Comparison of ENCODE assay signal across 8 cellular contexts in genomic region chr17:41785091-41785875, GRCh38. TPM values are rescaled to one million over a fixed set of nuclear protein-coding genes. Genes with fewer than 3 reads are reported as not detected.
DNase-seq lines count a peak whose midpoint lies in the region; ATAC-seq, FAIRE-seq and TF ChIP-seq lines count a peak whose summit lies in the region.

No MANE protein-coding gene starts in this region.

- peaks cover 15% of the 10 kb centered on the region for H3K4me1 Mint-ChIP-seq in activated T-cell treated with anti-CD3 and anti-CD28 coated beads, Interleukin-2, amount 50 U/mL, for 72 hours (ENCODE audit: low read depth)
- peaks cover 30% of the 10 kb centered on the region for H3K4me1 Mint-ChIP-seq in type B pancreatic cell (ENCODE audit: unreplicated experiment)

- 8% methylated on average over 10 of the region's 14 CpGs for WGBS in right lobe of liver (ENCODE audit: insufficient coverage, low coverage, low lambda C conversion rate, missing lambda C conversion rate)

- TF ChIP-seq POLR2A in right lobe of liver (IDR thresholded peaks at IDR 0.05) (no peak), H54 (IDR thresholded peaks at IDR 0.05; ENCODE audit: low read depth, low read length) (no peak)

- peak overlapping the region; percentile 55 to 62 for H3K4me3 Mint-ChIP-seq in activated T-cell treated with anti-CD3 and anti-CD28 coated beads, Interleukin-2, amount 50 U/mL, for 72 hours
- peak overlapping the region; percentile 96 for H3K4me3 Mint-ChIP-seq in type B pancreatic cell

- H3K27me3 Mint-ChIP-seq in activated T-cell treated with anti-CD3 and anti-CD28 coated beads, Interleukin-2, amount 50 U/mL, for 72 hours (ENCODE audit: low read depth) = peaks cover 28% of the 10 kb centered on the region
- no peaks in the 10 kb centered on the region for H3K27me3 Mint-ChIP-seq in type B pancreatic cell

- H3K36me3 ChIP-seq in bronchial epithelial cell (ENCODE audit: control insufficient read depth, insufficient read depth, low read length) = peaks cover 8% of the 10 kb centered on the region
- H3K36me3 ChIP-seq in right lobe of liver = no peaks in the 10 kb centered on the region

- no peak overlapping the region for H3K27ac Mint-ChIP-seq in activated T-cell treated with anti-CD3 and anti-CD28 coated beads, Interleukin-2, amount 50 U/mL, for 72 hours
- H3K27ac Mint-ChIP-seq in type B pancreatic cell = peak overlapping the region; percentile 98

- no peak for DNase-seq in activated T-cell treated with anti-CD3 and anti-CD28 coated beads, Interleukin-2, amount 50 U/mL, for 72 hours
- DNase-seq in activated T-cell treated with anti-CD3 and anti-CD28 coated beads, Interleukin-2, amount 50 U/mL, for 48 hours = no peak
- DNase-seq in bronchial epithelial cell (ENCODE audit: low read depth) (peak; percentile 66), right lobe of liver (peak in 1 of 3 donors; percentile 52), type B pancreatic cell (ENCODE audit: extremely low spot score, unreplicated experiment) (no peak), H54 (ENCODE audit: insufficient read length, low spot score) (no peak), epidermal melanocyte (ENCODE audit: insufficient read length, low spot score) (no peak)

- peak overlapping the region; percentile 91 to 95 (median 95) for H3K27ac ChIP-seq in right lobe of liver

- ATAC-seq in activated T-cell treated with anti-CD3 and anti-CD28 coated beads, Interleukin-2, amount 50 U/mL, for 72 hours (replicated peaks in 1 of 2) = no peak
- peak in 1 of 4 donors; percentile 4 for ATAC-seq in right lobe of liver
- no peak for ATAC-seq in GM19328 (IDR thresholded peaks at IDR 0.05; ENCODE audit: unreplicated experiment)

- intact Hi-C loops in right lobe of liver (cut with DNase I) = no loop called here

- H3K4me3 ChIP-seq in bronchial epithelial cell (ENCODE audit: low read depth, low read length) (peak overlapping the region; percentile 79), right lobe of liver (peak overlapping the region; percentile 71 to 85 (median 80))

- TF ChIP-seq CTCF in bronchial epithelial cell (IDR thresholded peaks at IDR 0.05; ENCODE audit: insufficient read depth, low read length, severe bottlenecking) (no peak), right lobe of liver (IDR thresholded peaks at IDR 0.05) (no peak), type B pancreatic cell (conservative IDR thresholded peaks at IDR 0.05) (no peak)

- no peaks in the 10 kb centered on the region for H3K9me3 Mint-ChIP-seq in activated T-cell treated with anti-CD3 and anti-CD28 coated beads, Interleukin-2, amount 50 U/mL, for 72 hours
- H3K9me3 Mint-ChIP-seq in type B pancreatic cell = no peaks in the 10 kb centered on the region

- FAIRE-seq in bronchial epithelial cell (lab: Jason Lieb, UNC) = no peak
- no peak for FAIRE-seq in H54 (lab: Jason Lieb, UNC)

- H3K4me1 ChIP-seq in right lobe of liver = peaks cover 0 to 37% (median 10%) of the 10 kb centered on the region in 4 donors

- H3K27me3 ChIP-seq in bronchial epithelial cell (ENCODE audit: control insufficient read depth, insufficient read depth, low read length) = no peaks in the 10 kb centered on the region
- no peaks in the 10 kb centered on the region for H3K27me3 ChIP-seq in right lobe of liver

- H3K9me3 ChIP-seq in right lobe of liver = no peaks in the 10 kb centered on the region

- H3K36me3 Mint-ChIP-seq in activated T-cell treated with anti-CD3 and anti-CD28 coated beads, Interleukin-2, amount 50 U/mL, for 72 hours (ENCODE audit: insufficient read depth in 2 of 2) = no peaks in the 10 kb centered on the region
- no peaks in the 10 kb centered on the region for H3K36me3 Mint-ChIP-seq in type B pancreatic cell

RNA-seq across cellular contexts. Expression of gene JUP, which starts 1.2 kb away (rescaled TPM):
- under 1 TPM; 0.86 to 0.99 TPM for total RNA-seq in activated T-cell treated with anti-CD3 and anti-CD28 coated beads, Interleukin-2, amount 50 U/mL, for 72 hours
- total RNA-seq in bronchial epithelial cell (227 and 407 TPM in 2 replicates), right lobe of liver (10 to 100 TPM; 54.3 to 74.8 (median 65.7) TPM), type B pancreatic cell (ENCODE audit: low replicate concordance) (169 and 505 TPM in 2 replicates)

RNA-seq across cellular contexts. Expression of gene P3H4, which starts 26.5 kb away (rescaled TPM):
- total RNA-seq in activated T-cell treated with anti-CD3 and anti-CD28 coated beads, Interleukin-2, amount 50 U/mL, for 72 hours = 1 to 10 TPM; 3.4 to 3.8 TPM
- total RNA-seq in bronchial epithelial cell = 32.1 and 47.1 TPM in 2 replicates
- 1 to 10 TPM; 1.8 to 3.8 (median 2.8) TPM for total RNA-seq in right lobe of liver
- total RNA-seq in type B pancreatic cell (ENCODE audit: low replicate concordance) = 24.7 and 50.5 TPM in 2 replicates

RNA-seq across cellular contexts. Expression of gene FKBP10, which starts 27.5 kb away (rescaled TPM):
- total RNA-seq in activated T-cell treated with anti-CD3 and anti-CD28 coated beads, Interleukin-2, amount 50 U/mL, for 72 hours = 1 to 10 TPM; 3.2 TPM
- total RNA-seq in bronchial epithelial cell (64.1 and 81.6 TPM in 2 replicates), right lobe of liver (1 to 10 TPM; 2.4 to 5.1 (median 4.0) TPM), type B pancreatic cell (ENCODE audit: low replicate concordance) (54.3 and 249 TPM in 2 replicates)

RNA-seq across cellular contexts. Expression of gene NT5C3B, which starts 50.7 kb away (rescaled TPM):
- 10 to 100 TPM; 34.9 to 49.5 TPM for total RNA-seq in activated T-cell treated with anti-CD3 and anti-CD28 coated beads, Interleukin-2, amount 50 U/mL, for 72 hours
- total RNA-seq in bronchial epithelial cell = 81.2 and 124 TPM in 2 replicates
- total RNA-seq in right lobe of liver = 10 to 100 TPM; 19.9 to 30.7 (median 23.1) TPM
- total RNA-seq in type B pancreatic cell (ENCODE audit: low replicate concordance) = 46.0 and 74.8 TPM in 2 replicates

RNA-seq across cellular contexts. Expression of gene HAP1, which starts 50.8 kb away (rescaled TPM):
- under 1 TPM; 0.17 to 0.21 TPM for total RNA-seq in activated T-cell treated with anti-CD3 and anti-CD28 coated beads, Interleukin-2, amount 50 U/mL, for 72 hours
- total RNA-seq in bronchial epithelial cell = 2.6 and 5.0 TPM in 2 replicates
- total RNA-seq in right lobe of liver = under 1 TPM in 3 of 6 experiments, not detected in 3; 0.07 to 0.10 (median 0.07) TPM
- total RNA-seq in type B pancreatic cell (ENCODE audit: low replicate concordance) = 4.3 and 11.6 TPM in 2 replicates

Comparison
In these comparisons a context has a peak if more than half of its experiments do, and no peak if none do; other contexts are left out.
1. RNA of gene JUP, which starts 1.2 kb away (total RNA-seq): 227 to 407 TPM in bronchial epithelial cell, 169 to 505 TPM in type B pancreatic cell and 54.3 to 74.8 TPM in right lobe of liver; 0.86 to 0.99 TPM in activated T-cell treated with anti-CD3 and anti-CD28 coated beads, Interleukin-2, amount 50 U/mL, for 72 hours; every median in the first group is over 10 times any median in the second.